ENCODE assay signal across 9 cellular contexts in genomic region chr4:109816082-109816442, GRCh38. TPM values are rescaled to one million over a fixed set of nuclear protein-coding genes. Genes with fewer than 3 reads are reported as not detected.
DNase-seq lines count a peak whose midpoint lies in the region; ATAC-seq and TF ChIP-seq lines count a peak whose summit lies in the region.
"Had no signal": no experiment of that assay in that cellular context is flagged by ENCODE, and none has a peak within 500 bp of the region (broad histone marks: within the 10 kb centered on the region; RNA-seq: fewer than 3 reads in every experiment).

No MANE protein-coding gene starts in this region.

- H3K27me3 ChIP-seq in ACC112 (ENCODE audit: insufficient read depth, low read length): no peaks in the 10 kb centered on the region
- H3K27me3 ChIP-seq in Loucy (ENCODE audit: insufficient read depth, low read length, poor library complexity, severe bottlenecking): no peaks in the 10 kb centered on the region
- no peaks in the 10 kb centered on the region for H3K27me3 ChIP-seq in right atrium auricular region
- no peaks in the 10 kb centered on the region for H3K27me3 ChIP-seq in spleen (replicated peaks in 1 of 7)

- H2AFZ ChIP-seq in ACC112 (ENCODE audit: low read length, unreplicated experiment) (peak overlapping the region; percentile 97), Loucy (ENCODE audit: low read length) (peak overlapping the region; percentile 96)

- peaks cover 34% of the 10 kb centered on the region for H4K20me1 ChIP-seq in Loucy (ENCODE audit: insufficient read depth, low read length, poor library complexity, severe bottlenecking)

- H3K9me3 Mint-ChIP-seq in activated T-helper 17 cell treated with anti-CD3 and anti-CD28 coated beads, Interleukin-2, amount 50 U/mL, for 72 hours: no peaks in the 10 kb centered on the region

- H3K79me2 ChIP-seq in ACC112 (ENCODE audit: control insufficient read depth, insufficient read depth, low read length, unreplicated experiment): peaks cover 40% of the 10 kb centered on the region
- peaks cover 56% of the 10 kb centered on the region for H3K79me2 ChIP-seq in Loucy (ENCODE audit: insufficient read depth, low read length)

- H3K4me2 ChIP-seq in Loucy (ENCODE audit: low read depth, low read length, poor library complexity, severe bottlenecking): peak overlapping the region; percentile 80

- TF ChIP-seq CTCF in Loucy (conservative IDR thresholded peaks at IDR 0.05; ENCODE audit: low read length): no peak
- TF ChIP-seq CTCF in right atrium auricular region (IDR thresholded peaks at IDR 0.05): no peak
- TF ChIP-seq CTCF in spleen (IDR thresholded peaks at IDR 0.05 in 8 of 11, conservative IDR thresholded peaks at IDR 0.05 in 3 of 11): no peak

- intact Hi-C loops in spleen (cut with DNase I; ENCODE audit: low total_unique reads): loop anchor here (10.0 kb wide), 1 partner anchor 1171 kb away; no protein-coding TSS in a partner anchor

- no peaks in the 10 kb centered on the region for H3K27me3 Mint-ChIP-seq in activated T-helper 17 cell treated with anti-CD3 and anti-CD28 coated beads, Interleukin-2, amount 50 U/mL, for 72 hours

- 0 to 1% (median 1%) methylated on average over 19 of the region's 19 CpGs for WGBS in spleen, 5 donors

- TF ChIP-seq POLR2A in spleen (IDR thresholded peaks at IDR 0.05): no peak

- peaks cover 59% of the 10 kb centered on the region for H3K36me3 Mint-ChIP-seq in activated T-helper 17 cell treated with anti-CD3 and anti-CD28 coated beads, Interleukin-2, amount 50 U/mL, for 72 hours (ENCODE audit: low read depth)

- H3K9ac ChIP-seq in Loucy (ENCODE audit: low read depth, low read length, poor library complexity, severe bottlenecking): peak overlapping the region; percentile 88

- peaks cover 15% of the 10 kb centered on the region for H3K36me3 ChIP-seq in ACC112 (ENCODE audit: insufficient read depth, low read length)
- peaks cover 11% of the 10 kb centered on the region for H3K36me3 ChIP-seq in Loucy (ENCODE audit: insufficient read depth, low read length)
- peaks cover 13% of the 10 kb centered on the region for H3K36me3 ChIP-seq in right atrium auricular region
- peaks cover 0 to 35% (median 21%) of the 10 kb centered on the region in 6 donors for H3K36me3 ChIP-seq in spleen

- peak overlapping the region; percentile 98 for H3K4me3 Mint-ChIP-seq in activated T-helper 17 cell treated with anti-CD3 and anti-CD28 coated beads, Interleukin-2, amount 50 U/mL, for 72 hours

- H3K9me2 ChIP-seq in Loucy (replicated peaks; ENCODE audit: low read depth, low read length): no peaks in the 10 kb centered on the region

- no peak for ATAC-seq in activated T-helper 17 cell treated with anti-CD3 and anti-CD28 coated beads, Interleukin-2, amount 50 U/mL, for 72 hours (replicated peaks)
- no peak for ATAC-seq in GM18867 (IDR thresholded peaks at IDR 0.05; ENCODE audit: unreplicated experiment)

- no peaks in the 10 kb centered on the region for H3F3A ChIP-seq in Loucy (ENCODE audit: low read depth)

- H3K27ac Mint-ChIP-seq in activated T-helper 17 cell treated with anti-CD3 and anti-CD28 coated beads, Interleukin-2, amount 50 U/mL, for 72 hours: peak overlapping the region; percentile 98

- peak overlapping the region; percentile 97 for H3K4me3 ChIP-seq in ACC112 (ENCODE audit: low read depth, low read length)
- peak overlapping the region; percentile 95 for H3K4me3 ChIP-seq in Loucy (ENCODE audit: low read length, poor library complexity, severe bottlenecking)
- peak overlapping the region; percentile 75 to 84 for H3K4me3 ChIP-seq in right atrium auricular region
- peak overlapping the region; percentile 76 to 89 (median 86) for H3K4me3 ChIP-seq in spleen

- DNase-seq in right atrium auricular region (ENCODE audit: low spot score): no peak
- peak; percentile 86 for DNase-seq in spleen
- DNase-seq in SW480 (ENCODE audit: low spot score): no peak
- no peak for DNase-seq in NCI-H1436 treated with DMSO at 0.1 percent for 48 hours (lab: John Stamatoyannopoulos, UW)

- peak overlapping the region; percentile 81; the same call in 1 of the 2 replicates for H3K27ac ChIP-seq in ACC112 (ENCODE audit: low read depth, low read length)
- peak overlapping the region; percentile 84 to 86 for H3K27ac ChIP-seq in right atrium auricular region
- H3K27ac ChIP-seq in spleen: peak overlapping the region; percentile 80 to 94 (median 89)

- H3K4me1 Mint-ChIP-seq in activated T-helper 17 cell treated with anti-CD3 and anti-CD28 coated beads, Interleukin-2, amount 50 U/mL, for 72 hours: peaks cover 33% of the 10 kb centered on the region

- H3K4me1 ChIP-seq in ACC112 (ENCODE audit: control insufficient read depth, insufficient read depth, low read length, unreplicated experiment): peaks cover 12% of the 10 kb centered on the region
- peaks cover 43% of the 10 kb centered on the region for H3K4me1 ChIP-seq in Loucy (ENCODE audit: insufficient read depth, low read length, poor library complexity, severe bottlenecking)
- H3K4me1 ChIP-seq in right atrium auricular region: peaks cover 0 to 14% of the 10 kb centered on the region in 2 donors
- H3K4me1 ChIP-seq in spleen: peaks cover 6 to 48% (median 28%) of the 10 kb centered on the region in 6 donors

- H3K9me3 ChIP-seq in Loucy (ENCODE audit: insufficient read depth, low read depth, low read length) (no peaks in the 10 kb centered on the region), right atrium auricular region (no peaks in the 10 kb centered on the region), spleen (no peaks in the 10 kb centered on the region)

RNA-seq across cellular contexts. Expression of gene GAR1, which starts 0.5 kb away (rescaled TPM):
- 10 to 100 TPM; 18.3 to 38.2 TPM for total RNA-seq in activated T-helper 17 cell treated with anti-CD3 and anti-CD28 coated beads, Interleukin-2, amount 50 U/mL, for 72 hours
- total RNA-seq in right atrium auricular region: 1 to 10 TPM; 2.7 to 6.2 TPM
- total RNA-seq in spleen: 10 to 100 TPM in 5 of 7 donors, 1 to 10 TPM in 2; 4.3 to 13.2 (median 12.0) TPM
- polyA plus RNA-seq in spleen: 10 to 100 TPM; 23.3 to 29.2 (median 25.3) TPM

RNA-seq across cellular contexts. Expression of gene RRH, which starts 11.7 kb away (rescaled TPM):
- under 1 TPM; 0.42 to 0.78 TPM for total RNA-seq in activated T-helper 17 cell treated with anti-CD3 and anti-CD28 coated beads, Interleukin-2, amount 50 U/mL, for 72 hours
- total RNA-seq in right atrium auricular region: not detected
- 1 to 10 TPM in 1 of 7 donors, under 1 TPM in 4, not detected in 2; 0.40 to 2.0 (median 0.57) TPM for total RNA-seq in spleen
- polyA plus RNA-seq in spleen: under 1 TPM in 1 of 3 donors, not detected in 2; 0.03 TPM

RNA-seq across cellular contexts. Expression of gene CFI, which starts 14.3 kb away (rescaled TPM):
- not detected for total RNA-seq in activated T-helper 17 cell treated with anti-CD3 and anti-CD28 coated beads, Interleukin-2, amount 50 U/mL, for 72 hours
- total RNA-seq in right atrium auricular region (10 to 100 TPM; 12.6 to 30.4 TPM), spleen (10 to 100 TPM; 38.1 to 88.2 (median 66.1) TPM)
- polyA plus RNA-seq in spleen: 10 to 100 TPM in 2 of 3 donors, 1 to 10 TPM in 1; 9.8 to 21.7 (median 15.3) TPM

RNA-seq across cellular contexts. Expression of gene LRIT3, which starts 31.8 kb away (rescaled TPM):
- total RNA-seq in activated T-helper 17 cell treated with anti-CD3 and anti-CD28 coated beads, Interleukin-2, amount 50 U/mL, for 72 hours: under 1 TPM; 0.26 to 0.52 TPM
- under 1 TPM in 1 of 2 donors, not detected in 1; 0.12 TPM for total RNA-seq in right atrium auricular region
- total RNA-seq in spleen: under 1 TPM; 0.13 to 0.94 (median 0.27) TPM
- under 1 TPM; 0.20 to 0.43 (median 0.29) TPM for polyA plus RNA-seq in spleen
- total RNA-seq: lung microvascular endothelial cell had no signal

Comparison
In these comparisons a context has a peak if more than half of its experiments do, and no peak if none do; other contexts are left out.
1. RNA of gene CFI, which starts 14.3 kb away (total RNA-seq): 38.1 to 88.2 TPM in spleen and 12.6 to 30.4 TPM in right atrium auricular region; not detected in activated T-helper 17 cell treated with anti-CD3 and anti-CD28 coated beads, Interleukin-2, amount 50 U/mL, for 72 hours; every median in the first group is over 10 times any median in the second.
2. Peak in every context shown above with its lines, with median percentiles within 50 percentile points of each other: H3K27ac ChIP-seq and H3K4me3 ChIP-seq.